23 cellular contexts compared by ENCODE assay signal in the genomic region with DNA sequence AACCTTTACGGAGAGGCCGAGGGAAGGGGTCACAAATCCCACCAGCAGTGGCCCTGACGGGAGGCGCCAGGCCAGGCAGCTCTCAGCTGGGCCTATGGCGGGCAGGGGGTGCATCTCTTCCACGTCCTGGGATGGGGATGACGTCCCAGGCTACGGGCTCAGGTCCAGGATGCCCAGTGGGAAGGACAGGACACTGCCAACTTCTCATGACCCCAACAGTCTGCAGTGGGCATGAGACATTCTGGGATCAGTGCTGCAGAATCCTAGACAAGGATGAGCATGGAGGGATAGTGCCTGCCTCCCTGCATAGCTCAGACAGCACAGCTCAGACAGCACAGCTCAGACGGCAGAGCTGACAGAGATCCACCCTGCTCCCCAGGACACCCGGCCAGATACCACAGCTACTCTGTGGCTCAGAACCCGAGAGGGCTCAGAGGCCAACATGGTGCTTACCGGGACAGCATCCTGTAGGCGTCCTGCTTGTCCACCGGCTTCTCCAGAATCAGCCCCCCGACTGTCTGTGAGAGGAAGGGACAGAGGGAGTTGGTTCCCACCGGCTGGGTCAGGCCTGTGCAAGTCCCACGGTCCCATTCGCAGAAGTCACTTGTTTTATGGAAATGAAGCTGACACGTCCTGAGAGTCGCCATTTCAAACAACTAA. TPM values are rescaled to one million over a fixed set of nuclear protein-coding genes. Genes with fewer than 3 reads are reported as not detected.
DNase-seq lines count a peak whose midpoint lies in the region; ATAC-seq, FAIRE-seq and TF ChIP-seq lines count a peak whose summit lies in the region.
"Had no signal": no experiment of that assay in that cellular context is flagged by ENCODE, and none has a peak within 500 bp of the region (broad histone marks: within the 10 kb centered on the region; RNA-seq: fewer than 3 reads in every experiment).

No MANE protein-coding gene starts in this region.

- no peaks in the 10 kb centered on the region for H3K4me1 Mint-ChIP-seq in activated naive CD4-positive, alpha-beta T cell treated with anti-CD3 and anti-CD28 coated beads, Interleukin-2, amount 10 ng/mL, durations not matched to agents 7 days and 5 days
- H3K4me1 Mint-ChIP-seq: activated CD4-positive, alpha-beta T cell treated with anti-CD3 and anti-CD28 coated beads for 36 hours had no signal

- no peak for TF ChIP-seq EP300 in suprapubic skin (IDR thresholded peaks at IDR 0.05)

- CTCF ChIA-PET in activated naive CD4-positive, alpha-beta T cell treated with anti-CD3 and anti-CD28 coated beads, Interleukin-2, amount 10 ng/mL, durations not matched to agents 7 days and 5 days (lab: Charles Lee) = no interaction called here

- FAIRE-seq in kidney (lab: Jason Lieb, UNC) = no peak
- no peak for FAIRE-seq in D721Med (lab: Jason Lieb, UNC)
- FAIRE-seq: endometrium, G401.6 had no signal

- WGBS in suprapubic skin = 90% methylated on average over 13 of the region's 20 CpGs

- H3K9me3 ChIP-seq in WERI-Rb-1 (ENCODE audit: severe bottlenecking) = no peaks in the 10 kb centered on the region
- no peaks in the 10 kb centered on the region for H3K9me3 ChIP-seq in kidney (ENCODE audit: control insufficient read depth in 1 of 2, low read length in 2 of 2)
- H3K9me3 ChIP-seq in suprapubic skin = no peaks in the 10 kb centered on the region
- H3K9me3 ChIP-seq: neutrophil had no signal

- peak; percentile 20 for DNase-seq in activated naive CD4-positive, alpha-beta T cell treated with anti-CD3 and anti-CD28 coated beads, Interleukin-2, amount 10 ng/mL, durations not matched to agents 7 days and 5 days
- DNase-seq in activated naive CD4-positive, alpha-beta T cell treated with Interleukin-2 at 50 U/mL for 16 hours = no peak
- DNase-seq in WERI-Rb-1 (peak; percentile 5), kidney (peak; percentile 71), suprapubic skin (ENCODE audit: low spot score in 2 of 2) (peak; percentile 40 to 66), D721Med (ENCODE audit: insufficient read length, low spot score) (no peak), NCI-H2107 (lab: John Stamatoyannopoulos, UW) (no peak)
- DNase-seq: ACHN; activated naive CD4-positive, alpha-beta T cell treated with anti-CD3 and anti-CD28 coated beads, Interleukin-2, amount 50 U/mL, for 16 hours; DMS 273 treated with DMSO at 0.1 percent for 48 hours; HFFc6; NCI-H1436; NCI-H524; retina; stimulated activated CD8-positive, alpha-beta memory T cell treated with anti-CD3 and anti-CD28 coated beads, Interleukin-4, amount 100 ng/mL, for 48 hours had no signal

- H3K4me1 ChIP-seq in kidney (ENCODE audit: control insufficient read depth in 1 of 2, insufficient read depth in 1 of 2, low read depth in 1 of 2, low read length in 2 of 2) (no peaks in the 10 kb centered on the region), suprapubic skin (no peaks in the 10 kb centered on the region)
- H3K4me1 ChIP-seq: BLaER1 treated with 17β-estradiol and CSF1 and Interleukin-3, amounts not matched to agents 10 nM and 100 nM had no signal

- no peaks in the 10 kb centered on the region for H3K27me3 Mint-ChIP-seq in activated naive CD4-positive, alpha-beta T cell treated with anti-CD3 and anti-CD28 coated beads, Interleukin-2, amount 10 ng/mL, durations not matched to agents 7 days and 5 days
- H3K27me3 Mint-ChIP-seq: activated CD4-positive, alpha-beta T cell treated with anti-CD3 and anti-CD28 coated beads for 36 hours had no signal

- H3K27ac ChIP-seq in WERI-Rb-1 (no peak overlapping the region), kidney (ENCODE audit: low read depth in 2 of 2, low read length in 2 of 2) (no peak overlapping the region), suprapubic skin (no peak overlapping the region)
- H3K27ac ChIP-seq: BLaER1 treated with 17β-estradiol and CSF1 and Interleukin-3, amounts not matched to agents 10 nM and 100 nM; neutrophil; RWPE1 had no signal

- H3K27ac Mint-ChIP-seq in activated naive CD4-positive, alpha-beta T cell treated with anti-CD3 and anti-CD28 coated beads, Interleukin-2, amount 10 ng/mL, durations not matched to agents 7 days and 5 days = no peak overlapping the region
- H3K27ac Mint-ChIP-seq: activated CD4-positive, alpha-beta T cell treated with anti-CD3 and anti-CD28 coated beads for 36 hours; HFFc6 had no signal

- H3K36me3 ChIP-seq in WERI-Rb-1 (peaks cover 28% of the 10 kb centered on the region), kidney (ENCODE audit: control insufficient read depth in 1 of 2, insufficient read depth in 2 of 2, low read length in 2 of 2) (peaks cover 12 to 16% of the 10 kb centered on the region in 2 donors), suprapubic skin (peaks cover 74% of the 10 kb centered on the region)

- H3K4me3 Mint-ChIP-seq in activated naive CD4-positive, alpha-beta T cell treated with anti-CD3 and anti-CD28 coated beads, Interleukin-2, amount 10 ng/mL, durations not matched to agents 7 days and 5 days = no peak overlapping the region
- H3K4me3 Mint-ChIP-seq: activated CD4-positive, alpha-beta T cell treated with anti-CD3 and anti-CD28 coated beads for 36 hours; HFFc6 had no signal

- peaks cover 3% of the 10 kb centered on the region for H3K9me3 Mint-ChIP-seq in activated naive CD4-positive, alpha-beta T cell treated with anti-CD3 and anti-CD28 coated beads, Interleukin-2, amount 10 ng/mL, durations not matched to agents 7 days and 5 days
- H3K9me3 Mint-ChIP-seq: HFFc6 had no signal

- no peak for TF ChIP-seq CTCF in WERI-Rb-1 (IDR thresholded peaks at IDR 0.05; ENCODE audit: low read depth, low read length)
- no peak for TF ChIP-seq CTCF in kidney (IDR thresholded peaks at IDR 0.05; ENCODE audit: borderline replicate concordance, extremely low read depth, insufficient read depth)
- no peak for TF ChIP-seq CTCF in suprapubic skin (IDR thresholded peaks at IDR 0.05)
- TF ChIP-seq CTCF in D721Med (IDR thresholded peaks at IDR 0.05; ENCODE audit: insufficient read depth, missing control alignments) = no peak

- no peak for TF ChIP-seq POLR2A in suprapubic skin (IDR thresholded peaks at IDR 0.05)

- ATAC-seq in HG02884 (IDR thresholded peaks at IDR 0.05; ENCODE audit: unreplicated experiment) = no peak
- ATAC-seq: activated CD4-positive, alpha-beta T cell treated with anti-CD3 and anti-CD28 coated beads for 36 hours; left lobe of liver had no signal

- peaks cover 47% of the 10 kb centered on the region for H3K36me3 Mint-ChIP-seq in activated naive CD4-positive, alpha-beta T cell treated with anti-CD3 and anti-CD28 coated beads, Interleukin-2, amount 10 ng/mL, durations not matched to agents 7 days and 5 days

- H3K27me3 ChIP-seq in WERI-Rb-1 (ENCODE audit: insufficient read depth, low read depth, severe bottlenecking) (no peaks in the 10 kb centered on the region), suprapubic skin (no peaks in the 10 kb centered on the region)
- H3K27me3 ChIP-seq: BLaER1 treated with 17β-estradiol and CSF1 and Interleukin-3, amounts not matched to agents 10 nM and 100 nM; neutrophil had no signal

- no peak overlapping the region for H3K9ac ChIP-seq in kidney (ENCODE audit: low read length in 2 of 2)
- H3K9ac ChIP-seq: BLaER1 treated with 17β-estradiol and CSF1 and Interleukin-3, amounts not matched to agents 10 nM and 100 nM had no signal

- no peak overlapping the region for H3K4me3 ChIP-seq in WERI-Rb-1 (ENCODE audit: low read depth, low read length)
- no peak overlapping the region for H3K4me3 ChIP-seq in kidney (ENCODE audit: low read length in 2 of 2)
- H3K4me3 ChIP-seq in suprapubic skin = no peak overlapping the region
- H3K4me3 ChIP-seq: BLaER1 treated with 17β-estradiol and CSF1 and Interleukin-3, amounts not matched to agents 10 nM and 100 nM had no signal

- intact Hi-C loops in kidney (cut with DNase I) = no loop called here

RNA-seq across cellular contexts. Expression of gene ASMTL, which starts 17.3 kb away (rescaled TPM):
- total RNA-seq in kidney = 33.3 TPM
- 29.9 TPM for polyA plus RNA-seq in kidney (ENCODE audit: insufficient read depth, low read depth, low replicate concordance)
- total RNA-seq in suprapubic skin = 10 to 100 TPM; 19.4 to 27.7 (median 24.4) TPM

RNA-seq across cellular contexts. Expression of gene SLC25A6, which starts 43.5 kb away (rescaled TPM):
- total RNA-seq in kidney (357 TPM), suprapubic skin (100 to 1,000 TPM; 250 to 408 (median 336) TPM)
- 654 TPM for polyA plus RNA-seq in kidney (ENCODE audit: insufficient read depth, low read depth, low replicate concordance)

Comparison
In these comparisons a context has a peak if more than half of its experiments do, and no peak if none do; other contexts are left out.
1. DNase-seq: peak in activated naive CD4-positive, alpha-beta T cell treated with anti-CD3 and anti-CD28 coated beads, Interleukin-2, amount 10 ng/mL, durations not matched to agents 7 days and 5 days (single experiment), WERI-Rb-1 (single experiment), kidney (single experiment) and suprapubic skin (2 of 2); none in activated naive CD4-positive, alpha-beta T cell treated with Interleukin-2 at 50 U/mL for 16 hours (single experiment), D721Med (single experiment) and NCI-H2107 (single experiment).